ENCODE assay signal across 10 cellular contexts in the genomic region with DNA sequence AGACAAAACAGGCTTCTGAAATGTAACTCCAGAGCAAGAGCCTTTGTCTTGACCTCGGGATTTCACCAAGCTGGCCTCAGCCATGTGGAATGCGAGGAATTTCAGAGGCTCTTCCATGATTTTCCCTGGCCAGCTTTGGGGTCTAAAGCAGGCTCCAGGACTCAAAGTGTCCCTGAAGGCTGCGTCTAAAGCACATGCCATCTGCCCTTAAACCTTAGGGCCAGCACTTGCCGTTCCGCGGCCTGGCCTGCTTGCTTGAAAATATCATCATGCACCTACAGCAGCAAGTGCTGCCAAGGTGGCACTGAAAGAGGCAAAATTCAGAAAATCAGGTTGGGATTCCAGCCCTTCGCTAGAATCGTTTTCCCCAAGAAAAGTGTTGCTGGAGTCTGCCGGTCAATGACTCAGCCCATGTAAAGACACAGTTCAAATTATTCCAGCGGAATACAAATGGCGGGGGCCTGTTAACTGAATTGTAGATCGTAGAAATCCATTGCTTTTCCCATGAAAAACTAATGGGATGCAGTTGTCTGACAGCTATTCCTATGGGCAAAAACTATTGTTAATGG.
DNase-seq lines count a peak whose midpoint lies in the region; FAIRE-seq and TF ChIP-seq lines count a peak whose summit lies in the region.
"Had no signal": no experiment of that assay in that cellular context is flagged by ENCODE, and none has a peak within 500 bp of the region (broad histone marks: within the 10 kb centered on the region; RNA-seq: fewer than 3 reads in every experiment).

No MANE protein-coding gene starts in this region.

- no peak overlapping the region for H3K9ac ChIP-seq in muscle layer of colon (ENCODE audit: low read length)
- H3K9ac ChIP-seq: BLaER1 had no signal

- FAIRE-seq in RCC 7860 (lab: Jason Lieb, UNC): peak; percentile 14

- H3K4me1 ChIP-seq in muscle layer of colon (ENCODE audit: insufficient read depth, low read length): peaks cover 67% of the 10 kb centered on the region

- no peak for TF ChIP-seq CTCF in fibroblast of mammary gland (conservative IDR thresholded peaks at IDR 0.05; ENCODE audit: control insufficient read depth, insufficient read depth, low read depth, low read length)

- H3K9me3 ChIP-seq in muscle layer of colon (ENCODE audit: low read length): no peaks in the 10 kb centered on the region
- H3K9me3 ChIP-seq: BLaER1 had no signal

- no peaks in the 10 kb centered on the region for H3K36me3 ChIP-seq in muscle layer of colon (ENCODE audit: insufficient read depth, low read length)
- H3K36me3 ChIP-seq: BLaER1 had no signal

- H3K4me3 ChIP-seq in fibroblast of mammary gland (ENCODE audit: control insufficient read depth, low read depth, low read length) (no peak overlapping the region), muscle layer of colon (ENCODE audit: low read depth in 1 of 2, low read length in 2 of 2) (no peak overlapping the region)
- H3K4me3 ChIP-seq: BLaER1 had no signal

- no peaks in the 10 kb centered on the region for H3K27me3 ChIP-seq in muscle layer of colon (ENCODE audit: control insufficient read depth in 1 of 2, insufficient read depth in 2 of 2, low read length in 2 of 2)
- H3K27me3 ChIP-seq: BLaER1 had no signal

- DNase-seq in AG08395 (ENCODE audit: low spot score) (peak; percentile 70), RCC 7860 (ENCODE audit: low spot score) (peak; percentile 75), fibroblast of mammary gland (ENCODE audit: low read depth) (peak; percentile 56), SIG-M5 treated with dmso at 0.1 percent for 504 hours (lab: John Stamatoyannopoulos, UW; ENCODE audit: unreplicated experiment) (no peak)
- no peak for DNase-seq in NK-92 treated with Interleukin-12 subunit alpha and Interleukin-12 subunit beta, amount 100 ng/mL, for 24 hours (lab: John Stamatoyannopoulos, UW)
- DNase-seq in effector CD4-positive, alpha-beta T cell: no peak
- no peak for DNase-seq in stimulated activated CD4-positive, alpha-beta T cell treated with anti-CD3 and anti-CD28 coated beads, Interleukin-4, amount 100 ng/mL, for 24 hours
- DNase-seq: activated CD8-positive, alpha-beta T cell treated with anti-CD3 and anti-CD28 coated beads for 36 hours had no signal

- peak overlapping the region; percentile 52 for H3K27ac ChIP-seq in muscle layer of colon (ENCODE audit: low read depth, low read length)
- H3K27ac ChIP-seq: BLaER1 had no signal

Comparison
In these comparisons a context has a peak if more than half of its experiments do, and no peak if none do; other contexts are left out.
1. DNase-seq: peak in AG08395 (single experiment), RCC 7860 (single experiment) and fibroblast of mammary gland (single experiment); none in NK-92 treated with Interleukin-12 subunit alpha and Interleukin-12 subunit beta, amount 100 ng/mL, for 24 hours (single experiment), SIG-M5 treated with dmso at 0.1 percent for 504 hours (single experiment), effector CD4-positive, alpha-beta T cell (single experiment) and stimulated activated CD4-positive, alpha-beta T cell treated with anti-CD3 and anti-CD28 coated beads, Interleukin-4, amount 100 ng/mL, for 24 hours (single experiment).